ENCODE assay signal across 8 cellular contexts in genomic region chr10:22655312-22655973, GRCh38. TPM values are rescaled to one million over a fixed set of nuclear protein-coding genes. Genes with fewer than 3 reads are reported as not detected.
DNase-seq lines count a peak whose midpoint lies in the region; ATAC-seq and TF ChIP-seq lines count a peak whose summit lies in the region.

No MANE protein-coding gene starts in this region.

- intact Hi-C loops in natural killer cell (cut with micrococcal nuclease), result no loop called here
- intact Hi-C loops in posterior vena cava (cut with DNase I), result no loop called here

- DNase-seq in EH (ENCODE audit: low read depth) (peak; percentile 85), amniotic epithelial cell (ENCODE audit: low read depth) (peak; percentile 84), natural killer cell (no peak), COLO829 (ENCODE audit: low spot score) (no peak), posterior vena cava (ENCODE audit: low spot score) (no peak)

- H3K27ac Mint-ChIP-seq in IgD-negative memory B cell (peak overlapping the region; percentile 82 to 94 (median 91)), natural killer cell (peak overlapping the region; percentile 97 to 99)

- H3K27me3 Mint-ChIP-seq in IgD-negative memory B cell (no peaks in the 10 kb centered on the region), natural killer cell (ENCODE audit: low read depth in 2 of 2) (no peaks in the 10 kb centered on the region)

- ATAC-seq in natural killer cell, result peak; percentile 55 to 61 (median 61)
- no peak for ATAC-seq in GM18873 (IDR thresholded peaks at IDR 0.05; ENCODE audit: low FRiP score, unreplicated experiment)
- no peak for ATAC-seq in GM18511 (IDR thresholded peaks at IDR 0.05; ENCODE audit: unreplicated experiment)

- H3K9me3 Mint-ChIP-seq in IgD-negative memory B cell (no peaks in the 10 kb centered on the region), natural killer cell (no peaks in the 10 kb centered on the region)

- H3K4me1 Mint-ChIP-seq in IgD-negative memory B cell (peaks cover 69 to 80% (median 79%) of the 10 kb centered on the region in 3 donors), natural killer cell (peaks cover 90 to 97% of the 10 kb centered on the region in 2 donors)

- no peak for TF ChIP-seq CTCF in natural killer cell (IDR thresholded peaks at IDR 0.05)

- H3K4me3 Mint-ChIP-seq in IgD-negative memory B cell (peak overlapping the region; percentile 64 to 88 (median 80)), natural killer cell (peak overlapping the region; percentile 86)

- H3K36me3 Mint-ChIP-seq in IgD-negative memory B cell (peaks cover 7% of the 10 kb centered on the region), natural killer cell (peaks cover 7% of the 10 kb centered on the region)

RNA-seq across cellular contexts. Expression of gene PIP4K2A, which starts 58.9 kb away (rescaled TPM):
- 43.2 TPM for polyA plus RNA-seq in IgD-negative memory B cell
- total RNA-seq in natural killer cell (100 to 1,000 TPM; 311 to 423 (median 405) TPM), posterior vena cava (10 to 100 TPM; 64.6 to 77.6 TPM)

Comparison
In these comparisons a context has a peak if more than half of its experiments do, and no peak if none do; other contexts are left out.
1. DNase-seq: peak in EH (single experiment) and amniotic epithelial cell (single experiment); none in natural killer cell (single experiment), COLO829 (single experiment) and posterior vena cava (single experiment).
2. ATAC-seq: peak in natural killer cell (3 of 3); none in GM18873 (single experiment) and GM18511 (single experiment).